Comparison of ENCODE assay signal across 22 cellular contexts in genomic region chr10:62112963-62113362, GRCh38.
"Had no signal": no experiment of that assay in that cellular context is flagged by ENCODE, and none has a peak within 500 bp of the region (broad histone marks: within the 10 kb centered on the region; RNA-seq: fewer than 3 reads in every experiment).

No MANE protein-coding gene starts in this region.

- H3K27ac Mint-ChIP-seq: activated CD4-positive, alpha-beta memory T cell treated with anti-CD3 and anti-CD28 coated beads for 36 hours; activated CD4-positive, alpha-beta T cell treated with anti-CD3 and anti-CD28 coated beads, Interleukin-2, amount 10 ng/mL, durations not matched to agents 7 days and 5 days; activated naive CD4-positive, alpha-beta T cell treated with anti-CD3 and anti-CD28 coated beads, Interleukin-2, amount 10 ng/mL, durations not matched to agents 7 days and 5 days; activated naive CD8-positive, alpha-beta T cell treated with anti-CD3 and anti-CD28 coated beads for 36 hours; T-helper 17 cell had no signal

- H3K27me3 ChIP-seq: brain microvascular endothelial cell had no signal

- H3K9me3 Mint-ChIP-seq: activated CD4-positive, alpha-beta memory T cell treated with anti-CD3 and anti-CD28 coated beads for 36 hours; activated T-cell treated with anti-CD3 and anti-CD28 coated beads, Interleukin-2, amount 50 U/mL, for 4 hours had no signal

- ATAC-seq: K562, T-helper 17 cell had no signal

- H3K4me3 ChIP-seq: K562 had no signal

- H3K27ac ChIP-seq: brain microvascular endothelial cell had no signal

- H3K4me3 Mint-ChIP-seq: activated CD4-positive, alpha-beta memory T cell treated with anti-CD3 and anti-CD28 coated beads for 36 hours; activated CD4-positive, alpha-beta T cell treated with anti-CD3 and anti-CD28 coated beads, Interleukin-2, amount 10 ng/mL, durations not matched to agents 7 days and 5 days; activated naive CD4-positive, alpha-beta T cell treated with anti-CD3 and anti-CD28 coated beads, Interleukin-2, amount 10 ng/mL, durations not matched to agents 7 days and 5 days; activated T-cell treated with anti-CD3 and anti-CD28 coated beads, Interleukin-2, amount 50 U/mL, for 4 hours; activated T-helper 17 cell treated with anti-CD3 and anti-CD28 coated beads, Interleukin-2, amount 50 U/mL, for 72 hours; T-helper 17 cell had no signal

- H3K27me3 Mint-ChIP-seq: activated CD4-positive, alpha-beta memory T cell treated with anti-CD3 and anti-CD28 coated beads for 36 hours; activated CD4-positive, alpha-beta T cell treated with anti-CD3 and anti-CD28 coated beads, Interleukin-2, amount 10 ng/mL, durations not matched to agents 7 days and 5 days; activated naive CD4-positive, alpha-beta T cell treated with anti-CD3 and anti-CD28 coated beads, Interleukin-2, amount 10 ng/mL, durations not matched to agents 7 days and 5 days; activated naive CD8-positive, alpha-beta T cell treated with anti-CD3 and anti-CD28 coated beads for 36 hours; activated T-helper 17 cell treated with anti-CD3 and anti-CD28 coated beads, Interleukin-2, amount 50 U/mL, for 72 hours; T-helper 17 cell had no signal

- H3K36me3 ChIP-seq: brain microvascular endothelial cell had no signal

- H3K36me3 Mint-ChIP-seq: activated CD4-positive, alpha-beta memory T cell treated with anti-CD3 and anti-CD28 coated beads for 36 hours; activated naive CD8-positive, alpha-beta T cell treated with anti-CD3 and anti-CD28 coated beads for 36 hours had no signal

- DNase-seq: activated CD4-positive, alpha-beta memory T cell treated with anti-CD3 and anti-CD28 coated beads for 36 hours; activated CD4-positive, alpha-beta T cell treated with anti-CD3 and anti-CD28 coated beads, Interleukin-2, amount 10 ng/mL, durations not matched to agents 7 days and 5 days; activated CD4-positive, CD25-positive, alpha-beta regulatory T cell; activated CD8-positive, alpha-beta memory T cell treated with anti-CD3 and anti-CD28 coated beads for 24 hours; activated gamma-delta T cell treated with Interleukin-2 at 50 U/mL for 16 hours; activated naive CD4-positive, alpha-beta T cell treated with anti-CD3 and anti-CD28 coated beads, Interleukin-2, amount 10 ng/mL, durations not matched to agents 7 days and 5 days; activated naive CD8-positive, alpha-beta T cell treated with anti-CD3 and anti-CD28 coated beads for 36 hours; activated T-cell treated with anti-CD3 and anti-CD28 coated beads, Interleukin-2, amount 50 U/mL, for 4 hours; brain microvascular endothelial cell; cerebellar nuclear complex; Kasumi-1; NCI-H1105 treated with DMSO at 0.1 percent for 48 hours; NCI-H1436 treated with DMSO at 0.1 percent for 48 hours; NCI-H187 treated with DMSO at 0.1 percent for 48 hours; NCI-H2081 treated with DMSO at 0.1 percent for 48 hours; NCI-H446; NCI-H524; SIG-M5; T-helper 17 cell; T-helper 9 cell had no signal
